ENCODE assay signal across 22 cellular contexts in genomic region chr14:65962952-65963351, GRCh38.
"Had no signal": no experiment of that assay in that cellular context is flagged by ENCODE, and none has a peak within 500 bp of the region (broad histone marks: within the 10 kb centered on the region; RNA-seq: fewer than 3 reads in every experiment).

No MANE protein-coding gene starts in this region.

- H3K27ac ChIP-seq: epithelial cell of prostate, esophagus muscularis mucosa, sigmoid colon, skin epidermis, testis, tibial nerve had no signal

- H3K9me3 ChIP-seq: esophagus muscularis mucosa, mucosa of descending colon, sigmoid colon, testis, tibial nerve had no signal

- H3K36me3 Mint-ChIP-seq: naive thymus-derived CD8-positive, alpha-beta T cell; stimulated activated naive B cell treated with anti-CD40 and anti-IgM and Interleukin-4, amounts not matched to agents 10 μg/mL and 1 μg/mL and 100 μg/mL, for 72 hours had no signal

- DNase-seq: effector memory CD8-positive, alpha-beta T cell; foreskin melanocyte; head of caudate nucleus; hippocampal formation; left colon; mammary epithelial cell; mucosa of descending colon; naive thymus-derived CD8-positive, alpha-beta T cell; posterior cingulate gyrus; sigmoid colon; stimulated activated CD4-positive, alpha-beta T cell treated with anti-CD3 and anti-CD28 coated beads, Interleukin-2, amount 100 ng/mL, for 24 hours; stimulated activated CD4-positive, alpha-beta T cell treated with anti-CD3 and anti-CD28 coated beads, Interleukin-4, amount 100 ng/mL, for 4 hours; stimulated activated naive B cell treated with anti-CD40 and anti-IgM and Interleukin-4, amounts not matched to agents 10 μg/mL and 1 μg/mL and 100 μg/mL, for 72 hours; stimulated activated naive CD8-positive, alpha-beta T cell treated with anti-CD3 and anti-CD28 coated beads, Interleukin-15, amount 100 ng/mL, for 72 hours; testis had no signal

- H3K4me1 ChIP-seq: esophagus muscularis mucosa, sigmoid colon, testis, tibial nerve had no signal

- H3K4me3 ChIP-seq: esophagus muscularis mucosa, mucosa of descending colon, sigmoid colon, skin epidermis, testis, tibial nerve had no signal

- H3K9me3 Mint-ChIP-seq: dendritic cell treated with granulocyte-macrophage colony-stimulating factor and Interleukin-4, amounts not matched to agents 40 ng/mL and 50 ng/mL, for 4 days; effector memory CD8-positive, alpha-beta T cell; naive thymus-derived CD8-positive, alpha-beta T cell; neural crest cell; stimulated activated naive B cell treated with anti-CD40 and anti-IgM and Interleukin-4, amounts not matched to agents 10 μg/mL and 1 μg/mL and 100 μg/mL, for 72 hours; stimulated activated naive CD8-positive, alpha-beta T cell treated with anti-CD3 and anti-CD28 coated beads, Interleukin-15, amount 100 ng/mL, for 72 hours had no signal

- H3K27me3 Mint-ChIP-seq: stimulated activated naive CD8-positive, alpha-beta T cell treated with anti-CD3 and anti-CD28 coated beads, Interleukin-15, amount 100 ng/mL, for 72 hours had no signal

- ATAC-seq: effector memory CD8-positive, alpha-beta T cell; left colon; mucosa of descending colon; naive thymus-derived CD8-positive, alpha-beta T cell; stimulated activated naive B cell treated with anti-CD40 and anti-IgM and Interleukin-4, amounts not matched to agents 10 μg/mL and 1 μg/mL and 100 μg/mL, for 72 hours; stimulated activated naive CD8-positive, alpha-beta T cell treated with anti-CD3 and anti-CD28 coated beads, Interleukin-15, amount 100 ng/mL, for 72 hours had no signal

- H3K27ac Mint-ChIP-seq: dendritic cell treated with granulocyte-macrophage colony-stimulating factor and Interleukin-4, amounts not matched to agents 40 ng/mL and 50 ng/mL, for 4 days; effector memory CD8-positive, alpha-beta T cell; naive thymus-derived CD8-positive, alpha-beta T cell; stimulated activated naive B cell treated with anti-CD40 and anti-IgM and Interleukin-4, amounts not matched to agents 10 μg/mL and 1 μg/mL and 100 μg/mL, for 72 hours; stimulated activated naive CD8-positive, alpha-beta T cell treated with anti-CD3 and anti-CD28 coated beads, Interleukin-15, amount 100 ng/mL, for 72 hours had no signal

- H3K4me3 Mint-ChIP-seq: dendritic cell treated with granulocyte-macrophage colony-stimulating factor and Interleukin-4, amounts not matched to agents 40 ng/mL and 50 ng/mL, for 4 days; effector memory CD8-positive, alpha-beta T cell; naive thymus-derived CD8-positive, alpha-beta T cell; neural crest cell; stimulated activated naive B cell treated with anti-CD40 and anti-IgM and Interleukin-4, amounts not matched to agents 10 μg/mL and 1 μg/mL and 100 μg/mL, for 72 hours; stimulated activated naive CD8-positive, alpha-beta T cell treated with anti-CD3 and anti-CD28 coated beads, Interleukin-15, amount 100 ng/mL, for 72 hours had no signal

- H3K36me3 ChIP-seq: esophagus muscularis mucosa, sigmoid colon, tibial nerve had no signal

- H3K27me3 ChIP-seq: testis, tibial nerve had no signal

- FAIRE-seq: colon had no signal
